8 cellular contexts compared by ENCODE assay signal in genomic region chr5:178730940-178731265, GRCh38. TPM values are rescaled to one million over a fixed set of nuclear protein-coding genes. Genes with fewer than 3 reads are reported as not detected.
DNase-seq lines count a peak whose midpoint lies in the region; ATAC-seq and TF ChIP-seq lines count a peak whose summit lies in the region.

No MANE protein-coding gene starts in this region.

- H3K9me3 ChIP-seq in iPS-18c (ENCODE audit: control insufficient read depth, insufficient read depth, low read length), result no peaks in the 10 kb centered on the region

- peaks cover 13% of the 10 kb centered on the region for H3K9me3 Mint-ChIP-seq in activated CD4-positive, alpha-beta T cell treated with anti-CD3 and anti-CD28 coated beads, Interleukin-2, amount 10 ng/mL, durations not matched to agents 7 days and 5 days
- peaks cover 10% of the 10 kb centered on the region for H3K9me3 Mint-ChIP-seq in activated CD8-positive, alpha-beta T cell treated with anti-CD3 and anti-CD28 coated beads for 36 hours

- peak overlapping the region; percentile 80 for H3K27ac Mint-ChIP-seq in activated CD4-positive, alpha-beta T cell treated with anti-CD3 and anti-CD28 coated beads, Interleukin-2, amount 10 ng/mL, durations not matched to agents 7 days and 5 days
- H3K27ac Mint-ChIP-seq in activated CD8-positive, alpha-beta T cell treated with anti-CD3 and anti-CD28 coated beads for 36 hours, result peak overlapping the region; percentile 72

- peak; percentile 2 for ATAC-seq in activated CD8-positive, alpha-beta T cell treated with anti-CD3 and anti-CD28 coated beads for 36 hours
- ATAC-seq in HG02970 (IDR thresholded peaks at IDR 0.05; ENCODE audit: low FRiP score, unreplicated experiment), result no peak

- no peaks in the 10 kb centered on the region for H3K27me3 Mint-ChIP-seq in activated CD4-positive, alpha-beta T cell treated with anti-CD3 and anti-CD28 coated beads, Interleukin-2, amount 10 ng/mL, durations not matched to agents 7 days and 5 days
- H3K27me3 Mint-ChIP-seq in activated CD8-positive, alpha-beta T cell treated with anti-CD3 and anti-CD28 coated beads for 36 hours, result no peaks in the 10 kb centered on the region

- POLR2A ChIA-PET in activated CD4-positive, alpha-beta T cell treated with anti-CD3 and anti-CD28 coated beads, Interleukin-2, amount 10 ng/mL, durations not matched to agents 7 days and 5 days (lab: Charles Lee), result interaction anchor here (0.8 kb wide), 1 partner anchor 107 kb away, joined by 5 read pairs; no protein-coding TSS in a partner anchor
- POLR2A ChIA-PET in activated CD8-positive, alpha-beta T cell treated with anti-CD3 and anti-CD28 coated beads for 36 hours (lab: Charles Lee), result interaction anchor here (1.1 to 1.3 kb wide), 2 partner anchors 104 to 293 kb away, joined by 3 read pairs; partner anchors contain the start of genes CLK4 and ZNF879

- peaks cover 31% of the 10 kb centered on the region for H3K36me3 Mint-ChIP-seq in activated CD4-positive, alpha-beta T cell treated with anti-CD3 and anti-CD28 coated beads, Interleukin-2, amount 10 ng/mL, durations not matched to agents 7 days and 5 days (ENCODE audit: low read depth)
- H3K36me3 Mint-ChIP-seq in activated CD8-positive, alpha-beta T cell treated with anti-CD3 and anti-CD28 coated beads for 36 hours (ENCODE audit: low read depth), result peaks cover 4% of the 10 kb centered on the region

- H3K4me3 Mint-ChIP-seq in activated CD4-positive, alpha-beta T cell treated with anti-CD3 and anti-CD28 coated beads, Interleukin-2, amount 10 ng/mL, durations not matched to agents 7 days and 5 days, result peak overlapping the region; percentile 69
- H3K4me3 Mint-ChIP-seq in activated CD8-positive, alpha-beta T cell treated with anti-CD3 and anti-CD28 coated beads for 36 hours, result peak overlapping the region; percentile 62

- 0 out of 2 replicates have a peak overlapping the region, but pooled peaks have one; percentile 24 for H3K4me3 ChIP-seq in iPS-18c (ENCODE audit: insufficient read depth, low read depth, low read length)

- peak overlapping the region; percentile 55 for H3K27ac ChIP-seq in substantia nigra (ENCODE audit: low read depth, low read length, poor library complexity, severe bottlenecking)

- intact Hi-C loops in activated CD8-positive, alpha-beta T cell treated with anti-CD3 and anti-CD28 coated beads for 36 hours (cut with micrococcal nuclease), result loop anchor here (5.0 to 10.0 kb wide), 2 partner anchors 106 to 126 kb away; partner anchors contain the start of genes CLK4 and ZNF354B

- DNase-seq in activated CD4-positive, alpha-beta T cell treated with anti-CD3 and anti-CD28 coated beads, Interleukin-2, amount 10 ng/mL, durations not matched to agents 7 days and 5 days, result peak; percentile 11
- DNase-seq in activated CD4-positive, alpha-beta T cell treated with anti-CD3 and anti-CD28 coated beads, Interleukin-2, amount 50 U/mL, for 1 hour, result no peak
- DNase-seq in activated CD8-positive, alpha-beta T cell treated with anti-CD3 and anti-CD28 coated beads for 36 hours, result peak; percentile 5
- no peak for DNase-seq in substantia nigra (lab: John Stamatoyannopoulos, UW)
- DNase-seq in MV-4-11 (lab: John Stamatoyannopoulos, UW), result no peak
- DNase-seq in NCI-H2081 (lab: John Stamatoyannopoulos, UW), result no peak

- peaks cover 10% of the 10 kb centered on the region for H3K4me1 Mint-ChIP-seq in activated CD4-positive, alpha-beta T cell treated with anti-CD3 and anti-CD28 coated beads, Interleukin-2, amount 10 ng/mL, durations not matched to agents 7 days and 5 days
- peaks cover 7% of the 10 kb centered on the region for H3K4me1 Mint-ChIP-seq in activated CD8-positive, alpha-beta T cell treated with anti-CD3 and anti-CD28 coated beads for 36 hours (ENCODE audit: low read depth)

- CTCF ChIA-PET in activated CD4-positive, alpha-beta T cell treated with anti-CD3 and anti-CD28 coated beads, Interleukin-2, amount 10 ng/mL, durations not matched to agents 7 days and 5 days (lab: Charles Lee), result interaction anchor here (1.0 to 2.3 kb wide), 6 partner anchors 10 to 329 kb away, joined by 3 to 6 read pairs (median 3); partner anchors contain the start of genes ZNF354C and ZNF879
- CTCF ChIA-PET in activated CD8-positive, alpha-beta T cell treated with anti-CD3 and anti-CD28 coated beads for 36 hours (lab: Charles Lee), result interaction anchor here (1.0 to 2.3 kb wide), 9 partner anchors 15 to 331 kb away, joined by 3 to 12 read pairs (median 4); partner anchors contain the start of genes CLK4 and ZNF354B

- no peak for TF ChIP-seq CTCF in activated CD8-positive, alpha-beta T cell treated with anti-CD3 and anti-CD28 coated beads for 36 hours (IDR thresholded peaks at IDR 0.05)

RNA-seq across cellular contexts. Expression of gene ZNF354A, which starts 0.4 kb away (rescaled TPM):
- total RNA-seq in activated CD4-positive, alpha-beta T cell treated with anti-CD3 and anti-CD28 coated beads, Interleukin-2, amount 10 ng/mL, durations not matched to agents 7 days and 5 days, result 10 to 100 TPM in 1 of 2 experiments, 1 to 10 TPM in 1; 8.8 to 10.2 TPM
- 10 to 100 TPM; 11.4 to 12.8 TPM for total RNA-seq in activated CD8-positive, alpha-beta T cell treated with anti-CD3 and anti-CD28 coated beads for 36 hours

Comparison
In these comparisons a context has a peak if more than half of its experiments do, and no peak if none do; other contexts are left out.
1. DNase-seq: peak in activated CD4-positive, alpha-beta T cell treated with anti-CD3 and anti-CD28 coated beads, Interleukin-2, amount 10 ng/mL, durations not matched to agents 7 days and 5 days (single experiment) and activated CD8-positive, alpha-beta T cell treated with anti-CD3 and anti-CD28 coated beads for 36 hours (single experiment); none in activated CD4-positive, alpha-beta T cell treated with anti-CD3 and anti-CD28 coated beads, Interleukin-2, amount 50 U/mL, for 1 hour (single experiment), substantia nigra (0 of 49), MV-4-11 (single experiment) and NCI-H2081 (0 of 2).